39 cellular contexts compared by ENCODE assay signal in genomic region chr12:99486277-99486676, GRCh38.
"Had no signal": no experiment of that assay in that cellular context is flagged by ENCODE, and none has a peak within 500 bp of the region (broad histone marks: within the 10 kb centered on the region; RNA-seq: fewer than 3 reads in every experiment).

No MANE protein-coding gene starts in this region.

- H3K27ac Mint-ChIP-seq: activated naive CD4-positive, alpha-beta T cell treated with anti-CD3 and anti-CD28 coated beads for 36 hours; activated naive CD4-positive, alpha-beta T cell treated with anti-CD3 and anti-CD28 coated beads, Interleukin-2, amount 10 ng/mL, durations not matched to agents 7 days and 5 days; activated naive CD4-positive, alpha-beta T cell treated with anti-CD3 and anti-CD28 coated beads, Interleukin-2, amount 50 U/mL, for 24 hours; activated naive CD4-positive, alpha-beta T cell treated with anti-CD3 and anti-CD28 coated beads, Interleukin-2, amount 50 U/mL, for 72 hours; activated naive CD8-positive, alpha-beta T cell; activated naive CD8-positive, alpha-beta T cell treated with anti-CD3 and anti-CD28 coated beads for 36 hours; activated naive CD8-positive, alpha-beta T cell treated with anti-CD3 and anti-CD28 coated beads, Interleukin-2, amount 10 ng/mL, durations not matched to agents 7 days and 5 days; activated naive CD8-positive, alpha-beta T cell treated with anti-CD3 and anti-CD28 coated beads, Interleukin-2, amount 50 U/mL, for 24 hours; activated T-cell treated with anti-CD3 and anti-CD28 coated beads, Interleukin-2, amount 50 U/mL, for 24 hours; activated T-cell treated with anti-CD3 and anti-CD28 coated beads, Interleukin-2, amount 50 U/mL, for 72 hours; activated T-helper 1 cell treated with anti-CD3 and anti-CD28 coated beads, Interleukin-12 subunit alpha, Interleukin-12 subunit beta, Interleukin-2, Interleukin-4 antibody, amounts not matched to agents 30 ng/mL and 10 ng/mL and 1 ng/mL, durations not matched to agents 14 hours and 24 hours and 36 hours; activated T-helper 17 cell treated with anti-CD3 and anti-CD28 coated beads, Interleukin-2, amount 50 U/mL, for 72 hours; activated T-helper 2 cell treated with anti-CD3 and anti-CD28 coated beads, Interferon-gamma antibody, Interleukin-2, Interleukin-4, amounts not matched to agents 10 μg/mL and 5 μg/mL and 100 μg/mL, durations not matched to agents 14 hours and 24 hours and 36 hours; brain had no signal

- H3K4me1 Mint-ChIP-seq: activated naive CD4-positive, alpha-beta T cell treated with anti-CD3 and anti-CD28 coated beads, Interleukin-2, amount 10 ng/mL, durations not matched to agents 7 days and 5 days; activated naive CD4-positive, alpha-beta T cell treated with anti-CD3 and anti-CD28 coated beads, Interleukin-2, amount 50 U/mL, for 24 hours; activated naive CD8-positive, alpha-beta T cell treated with anti-CD3 and anti-CD28 coated beads for 36 hours; activated naive CD8-positive, alpha-beta T cell treated with anti-CD3 and anti-CD28 coated beads, Interleukin-2, amount 10 ng/mL, durations not matched to agents 7 days and 5 days; activated naive CD8-positive, alpha-beta T cell treated with anti-CD3 and anti-CD28 coated beads, Interleukin-2, amount 50 U/mL, for 24 hours; activated T-helper 17 cell treated with anti-CD3 and anti-CD28 coated beads, Interleukin-2, amount 50 U/mL, for 72 hours; brain; central memory CD8-positive, alpha-beta T cell had no signal

- H3K4me3 ChIP-seq: adrenal gland, ascending aorta, body of pancreas, breast epithelium, cardiac muscle cell had no signal

- H3K36me3 ChIP-seq: adrenal gland, ascending aorta, brain microvascular endothelial cell, breast epithelium, cardiac muscle cell had no signal

- H3K27me3 ChIP-seq: adrenal gland, ascending aorta, body of pancreas, brain microvascular endothelial cell, breast epithelium, cardiac muscle cell had no signal

- H3K36me3 Mint-ChIP-seq: activated naive CD4-positive, alpha-beta T cell treated with anti-CD3 and anti-CD28 coated beads, Interleukin-2, amount 10 ng/mL, durations not matched to agents 7 days and 5 days; activated naive CD4-positive, alpha-beta T cell treated with anti-CD3 and anti-CD28 coated beads, Interleukin-2, amount 50 U/mL, for 24 hours; activated naive CD8-positive, alpha-beta T cell; activated naive CD8-positive, alpha-beta T cell treated with anti-CD3 and anti-CD28 coated beads for 36 hours; activated naive CD8-positive, alpha-beta T cell treated with anti-CD3 and anti-CD28 coated beads, Interleukin-2, amount 10 ng/mL, durations not matched to agents 7 days and 5 days had no signal

- H3K9me3 ChIP-seq: adrenal gland, body of pancreas had no signal

- ATAC-seq: activated naive CD4-positive, alpha-beta T cell treated with anti-CD3 and anti-CD28 coated beads, Interleukin-2, amount 50 U/mL, for 72 hours; activated naive CD8-positive, alpha-beta T cell treated with anti-CD3 and anti-CD28 coated beads, Interleukin-2, amount 50 U/mL, for 24 hours; activated T-cell treated with anti-CD3 and anti-CD28 coated beads, Interleukin-2, amount 50 U/mL, for 4 hours; activated T-cell treated with anti-CD3 and anti-CD28 coated beads, Interleukin-2, amount 50 U/mL, for 72 hours; activated T-helper 17 cell treated with anti-CD3 and anti-CD28 coated beads, Interleukin-2, amount 50 U/mL, for 72 hours; body of pancreas had no signal

- FAIRE-seq: astrocyte, colon had no signal

- H3K4me3 Mint-ChIP-seq: activated naive CD4-positive, alpha-beta T cell treated with anti-CD3 and anti-CD28 coated beads for 36 hours; activated naive CD4-positive, alpha-beta T cell treated with anti-CD3 and anti-CD28 coated beads, Interleukin-2, amount 10 ng/mL, durations not matched to agents 7 days and 5 days; activated naive CD4-positive, alpha-beta T cell treated with anti-CD3 and anti-CD28 coated beads, Interleukin-2, amount 50 U/mL, for 24 hours; activated naive CD8-positive, alpha-beta T cell; activated naive CD8-positive, alpha-beta T cell treated with anti-CD3 and anti-CD28 coated beads for 36 hours; activated naive CD8-positive, alpha-beta T cell treated with anti-CD3 and anti-CD28 coated beads, Interleukin-2, amount 10 ng/mL, durations not matched to agents 7 days and 5 days; activated naive CD8-positive, alpha-beta T cell treated with anti-CD3 and anti-CD28 coated beads, Interleukin-2, amount 50 U/mL, for 24 hours; activated T-cell treated with anti-CD3 and anti-CD28 coated beads, Interleukin-2, amount 50 U/mL, for 24 hours; activated T-cell treated with anti-CD3 and anti-CD28 coated beads, Interleukin-2, amount 50 U/mL, for 4 hours; activated T-cell treated with anti-CD3 and anti-CD28 coated beads, Interleukin-2, amount 50 U/mL, for 72 hours; activated T-helper 1 cell treated with anti-CD3 and anti-CD28 coated beads, Interleukin-12 subunit alpha, Interleukin-12 subunit beta, Interleukin-2, Interleukin-4 antibody, amounts not matched to agents 30 ng/mL and 10 ng/mL and 1 ng/mL, durations not matched to agents 14 hours and 24 hours and 36 hours; activated T-helper 17 cell treated with anti-CD3 and anti-CD28 coated beads, Interleukin-2, amount 50 U/mL, for 72 hours; brain; central memory CD8-positive, alpha-beta T cell had no signal

- H3K4me1 ChIP-seq: adrenal gland, ascending aorta, body of pancreas, breast epithelium had no signal

- H3K27me3 Mint-ChIP-seq: activated naive CD4-positive, alpha-beta T cell treated with anti-CD3 and anti-CD28 coated beads, Interleukin-2, amount 10 ng/mL, durations not matched to agents 7 days and 5 days; activated naive CD4-positive, alpha-beta T cell treated with anti-CD3 and anti-CD28 coated beads, Interleukin-2, amount 50 U/mL, for 24 hours; activated naive CD8-positive, alpha-beta T cell; activated naive CD8-positive, alpha-beta T cell treated with anti-CD3 and anti-CD28 coated beads for 36 hours; activated naive CD8-positive, alpha-beta T cell treated with anti-CD3 and anti-CD28 coated beads, Interleukin-2, amount 10 ng/mL, durations not matched to agents 7 days and 5 days; activated naive CD8-positive, alpha-beta T cell treated with anti-CD3 and anti-CD28 coated beads, Interleukin-2, amount 50 U/mL, for 24 hours; activated T-cell treated with anti-CD3 and anti-CD28 coated beads, Interleukin-2, amount 50 U/mL, for 24 hours; activated T-helper 17 cell treated with anti-CD3 and anti-CD28 coated beads, Interleukin-2, amount 50 U/mL, for 72 hours; brain; central memory CD8-positive, alpha-beta T cell had no signal

- DNase-seq: activated effector memory CD4-positive, alpha-beta T cell treated with anti-CD3 and anti-CD28 coated beads, Interleukin-2, amount 50 U/mL, for 16 hours; activated effector memory CD4-positive, alpha-beta T cell treated with Interleukin-2 at 50 U/mL for 16 hours; activated gamma-delta T cell; activated gamma-delta T cell treated with Interleukin-2 at 50 U/mL for 16 hours; activated naive CD4-positive, alpha-beta T cell; activated naive CD4-positive, alpha-beta T cell treated with anti-CD3 and anti-CD28 coated beads for 36 hours; activated naive CD4-positive, alpha-beta T cell treated with anti-CD3 and anti-CD28 coated beads, Interleukin-2, amount 10 ng/mL, durations not matched to agents 7 days and 5 days; activated naive CD4-positive, alpha-beta T cell treated with anti-CD3 and anti-CD28 coated beads, Interleukin-2, amount 50 U/mL, for 16 hours; activated naive CD4-positive, alpha-beta T cell treated with Interleukin-2 at 50 U/mL for 16 hours; activated naive CD8-positive, alpha-beta T cell treated with anti-CD3 and anti-CD28 coated beads for 36 hours; activated naive CD8-positive, alpha-beta T cell treated with anti-CD3 and anti-CD28 coated beads, Interleukin-2, amount 10 ng/mL, durations not matched to agents 7 days and 5 days; activated naive CD8-positive, alpha-beta T cell treated with anti-CD3 and anti-CD28 coated beads, Interleukin-2, amount 50 U/mL, for 24 hours; activated T-cell treated with anti-CD3 and anti-CD28 coated beads, Interleukin-2, amount 50 U/mL, for 24 hours; activated T-cell treated with anti-CD3 and anti-CD28 coated beads, Interleukin-2, amount 50 U/mL, for 4 hours; activated T-cell treated with anti-CD3 and anti-CD28 coated beads, Interleukin-2, amount 50 U/mL, for 48 hours; activated T-cell treated with anti-CD3 and anti-CD28 coated beads, Interleukin-2, amount 50 U/mL, for 72 hours; adrenal gland; amniotic stem cell; amygdala; anterior cingulate cortex; aorta; body of pancreas; brain microvascular endothelial cell; caudate nucleus; central memory CD4-positive, alpha-beta T cell; cerebellar nuclear complex had no signal

- H3K27ac ChIP-seq: adrenal gland, ascending aorta, body of pancreas, brain microvascular endothelial cell, breast epithelium, cardiac muscle cell had no signal
